ENCODE assay signal across 1 cellular context in the genomic region with DNA sequence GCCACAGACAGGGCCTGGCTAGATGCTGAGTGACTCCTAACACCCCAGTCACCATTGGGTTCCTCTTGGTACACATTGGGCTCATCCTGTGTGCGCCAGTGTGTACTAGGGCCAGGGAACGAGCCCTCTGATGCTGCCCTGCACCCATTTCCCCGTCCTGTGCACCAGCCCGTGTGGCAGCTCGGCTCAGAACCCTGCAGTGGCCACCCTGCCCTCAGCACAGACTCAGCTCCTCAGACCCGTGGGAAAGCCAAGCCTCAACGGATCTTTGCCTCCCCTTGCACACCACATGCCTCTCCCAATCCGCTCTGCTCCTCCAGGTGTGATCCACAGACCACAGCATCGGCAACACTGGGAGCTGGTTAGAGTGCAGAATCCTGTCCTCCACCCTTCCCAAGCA.
TF ChIP-seq lines count a peak whose summit lies in the region.

No MANE protein-coding gene starts in this region.

TF ChIP-seq in HepG2, 621 proteins besides CTCF, POLR2A, EP300 and RAD21:
- TF ChIP-seq ZNF598 (CRISPR knock-in tag; IDR thresholded peaks at IDR 0.05; ENCODE audit: borderline replicate concordance) (no peak), ZNF768 (CRISPR knock-in tag; IDR thresholded peaks at IDR 0.05) (peak; percentile 19; the same call in 1 of the 2 replicates), DNMT1 (CRISPR knock-in tag; IDR thresholded peaks at IDR 0.05) (no peak)
TF ChIP-seq in HepG2: peak in this region for 1.
